In the genomic region with DNA sequence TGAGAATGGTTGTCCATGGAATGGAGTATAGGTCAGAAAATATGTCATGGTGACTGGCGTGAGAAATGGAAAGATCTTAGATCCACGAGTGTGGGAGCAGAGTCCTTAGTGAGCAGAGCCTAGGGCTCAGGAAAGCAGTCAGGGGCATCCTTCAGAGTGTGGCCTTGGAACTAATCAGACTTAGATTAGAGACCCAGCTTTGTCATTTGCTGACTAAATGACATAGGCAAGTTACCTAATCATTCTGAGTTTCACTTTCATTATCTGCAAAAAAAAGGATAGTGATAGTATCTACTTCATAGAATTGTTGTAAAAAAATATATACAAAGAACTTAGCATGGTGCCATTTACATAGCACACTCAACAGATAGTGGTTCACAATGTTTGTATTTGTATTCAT, we compare ENCODE assay signal across 28 cellular contexts. TPM values are rescaled to one million over a fixed set of nuclear protein-coding genes. Genes with fewer than 3 reads are reported as not detected.
A peak's percentile ranks its signal among the peaks of the same experiment; 100 is the strongest.
DNase-seq lines count a peak whose midpoint lies in the region; ATAC-seq, FAIRE-seq and TF ChIP-seq lines count a peak whose summit lies in the region.
"Had no signal": no experiment of that assay in that cellular context is flagged by ENCODE, and none has a peak within 500 bp of the region (broad histone marks: within the 10 kb centered on the region; RNA-seq: fewer than 3 reads in every experiment).

No MANE protein-coding gene starts in this region.

- POLR2A ChIA-PET in A549 (lab: Yijun Ruan, JAX) = no interaction called here
- POLR2A ChIA-PET in IMR-90 (lab: Charles Lee; ENCODE audit: unreplicated experiment) = no interaction called here
- POLR2A ChIA-PET in Panc1 (lab: Charles Lee) = no interaction called here

- H3K4me1 ChIP-seq in A549 = no peaks in the 10 kb centered on the region
- H3K4me1 ChIP-seq in IMR-90 (ENCODE audit: control insufficient read depth, insufficient read depth, low read length) = no peaks in the 10 kb centered on the region
- H3K4me1 ChIP-seq in Panc1 (ENCODE audit: control insufficient read depth, insufficient read depth, low read length) = no peaks in the 10 kb centered on the region
- H3K4me1 ChIP-seq: BLaER1, SJCRH30 had no signal

- 0 out of 3 replicates have a peak overlapping the region, but pooled peaks have one; percentile 29 for H3K4me2 ChIP-seq in A549
- H3K4me2 ChIP-seq in IMR-90 (ENCODE audit: low read depth, low read length) = peak overlapping the region; percentile 67; the same call in 1 of the 2 replicates
- H3K4me2 ChIP-seq: BLaER1, KMS-11 had no signal

- H3K27ac ChIP-seq in A549 (no peak overlapping the region), IMR-90 (ENCODE audit: insufficient read depth, low read length) (no peak overlapping the region), Panc1 (ENCODE audit: low read length) (peak overlapping the region; percentile 3; the same call in 1 of the 2 replicates)
- H3K27ac ChIP-seq: BLaER1, KMS-11, SJCRH30 had no signal

- in situ Hi-C loops in IMR-90 (cut with MboI; ENCODE audit: low sequenced_read_pairs) = no loop called here
- in situ Hi-C loops in Panc1 (cut with HindIII; ENCODE audit: low pct_unique_long_range_greater_than_20kb, low sequenced_read_pairs) = no loop called here

- ATAC-seq in A549 (no peak), IMR-90 (ENCODE audit: low read depth) (no peak), Panc1 (no peak), HG03342 (IDR thresholded peaks at IDR 0.05; ENCODE audit: unreplicated experiment) (no peak), HG03175 (IDR thresholded peaks at IDR 0.05; ENCODE audit: unreplicated experiment) (no peak), GM18502 (IDR thresholded peaks at IDR 0.05; ENCODE audit: poor library complexity, unreplicated experiment) (no peak)
- ATAC-seq: SK-N-SH treated with all-trans-retinoic acid at 6 μM for 48 hours, T-helper 17 cell had no signal

- WGBS in A549 (ENCODE audit: missing lambda C conversion rate) = 55% methylated on average over 2 of the region's 2 CpGs
- WGBS in IMR-90 (ENCODE audit: extremely low coverage in 2 of 2, insufficient read length in 1 of 2), 2 experiments = no CpG with 5 or more reads among the region's 2 CpGs

- no peak overlapping the region for H2AK9ac ChIP-seq in IMR-90 (replicated peaks; ENCODE audit: low read depth, low read length, poor library complexity)

- TF ChIP-seq CTCF in A549 (IDR thresholded peaks at IDR 0.05) (no peak), IMR-90 (conservative IDR thresholded peaks at IDR 0.05; ENCODE audit: low read depth, low read length) (no peak), Panc1 (IDR thresholded peaks at IDR 0.05) (no peak)

- H3K9me3 ChIP-seq in A549 = no peaks in the 10 kb centered on the region
- no peaks in the 10 kb centered on the region for H3K9me3 ChIP-seq in IMR-90 (ENCODE audit: control insufficient read depth, insufficient read depth, low read length)
- H3K9me3 ChIP-seq in Panc1 (ENCODE audit: control insufficient read depth, insufficient read depth, low read depth, low read length) = no peaks in the 10 kb centered on the region
- H3K9me3 ChIP-seq: BLaER1, SJCRH30 had no signal

- no peak overlapping the region for H3K4me3 ChIP-seq in A549
- H3K4me3 ChIP-seq in IMR-90 (ENCODE audit: insufficient read depth, low read depth, low read length) = no peak overlapping the region
- H3K4me3 ChIP-seq in Panc1 (ENCODE audit: low read depth in 2 of 2, low read length in 2 of 2) = no peak overlapping the region
- H3K4me3 ChIP-seq: BLaER1, SJCRH30 had no signal

- H4K5ac ChIP-seq in IMR-90 (ENCODE audit: low read depth, low read length) = no peak overlapping the region

- H4K91ac ChIP-seq in IMR-90 (ENCODE audit: insufficient read depth, low read depth, low read length) = no peak overlapping the region

- H3K56ac ChIP-seq in IMR-90 (ENCODE audit: extremely low read depth, insufficient read depth, low read length) = no peak overlapping the region

- H2BK15ac ChIP-seq in IMR-90 (ENCODE audit: low read depth, low read length) = no peak overlapping the region

- no peak for DNase-seq in A549 (ENCODE audit: low read depth in 1 of 2, low spot score in 1 of 2)
- DNase-seq in IMR-90 = no peak
- DNase-seq in Panc1 (ENCODE audit: low read depth, low spot score) = no peak
- DNase-seq in fibroblast of peridontal ligament (ENCODE audit: extremely low read depth) = peak; percentile 17
- DNase-seq in NCI-H1694 treated with DMSO at 0.1 percent for 48 hours (lab: John Stamatoyannopoulos, UW) = no peak
- DNase-seq: 8988T, DMS53, EL, GDM1, H7, MV-4-11, NCI-H1105, NCI-H146, NCI-H2029, NCI-H446 treated with DMSO at 0.1 percent for 48 hours, NCI-H526 treated with DMSO at 0.1 percent for 48 hours, SJCRH30, T-helper 17 cell had no signal

- BruUV-seq in IMR-90 (replicated peaks; lab: Mats Ljungman, UMichigan) = no TSS peak
- no TSS peak for BruUV-seq in Panc1 (replicated peaks; lab: Mats Ljungman, UMichigan)

- dilution Hi-C loops in IMR-90 (cut with HindIII; ENCODE audit: low sequenced_read_pairs, unreplicated experiment) = no loop called here

- no peak overlapping the region for H2AK5ac ChIP-seq in IMR-90 (ENCODE audit: low read depth, low read length)

- H3K27me3 ChIP-seq in IMR-90 (ENCODE audit: control insufficient read depth, insufficient read depth, low read length) = no peaks in the 10 kb centered on the region
- H3K27me3 ChIP-seq in Panc1 (ENCODE audit: control insufficient read depth, insufficient read depth, low read length) = no peaks in the 10 kb centered on the region
- H3K27me3 ChIP-seq: BLaER1, SJCRH30 had no signal

- no peak overlapping the region for H3K18ac ChIP-seq in IMR-90 (ENCODE audit: low read depth, low read length)

- CTCF ChIA-PET in A549 (lab: Yijun Ruan, JAX) = no interaction called here
- CTCF ChIA-PET in IMR-90 (lab: Yijun Ruan, JAX) = no interaction called here
- CTCF ChIA-PET in Panc1 (lab: Charles Lee) = no interaction called here

- no peaks in the 10 kb centered on the region for H3K36me3 ChIP-seq in IMR-90 (ENCODE audit: control insufficient read depth, insufficient read depth, low read length)
- H3K36me3 ChIP-seq in Panc1 (ENCODE audit: control insufficient read depth, insufficient read depth, low read length) = no peaks in the 10 kb centered on the region
- H3K36me3 ChIP-seq: BLaER1, SJCRH30 had no signal

- H2BK20ac ChIP-seq in IMR-90 (ENCODE audit: low read depth, low read length) = no peak overlapping the region

- H2AFZ ChIP-seq in IMR-90 (replicated peaks; ENCODE audit: low read length, poor library complexity) = no peak overlapping the region

- no peaks in the 10 kb centered on the region for H3K9me1 ChIP-seq in IMR-90 (ENCODE audit: insufficient read depth, low read length)

- no peak overlapping the region for H2BK5ac ChIP-seq in IMR-90 (ENCODE audit: low read depth, low read length, poor library complexity, severe bottlenecking)

- TF ChIP-seq RAD21 in A549 (conservative IDR thresholded peaks at IDR 0.05 in 1 of 2, IDR thresholded peaks at IDR 0.05 in 1 of 2) (no peak), IMR-90 (IDR thresholded peaks at IDR 0.05; ENCODE audit: low read length) (no peak)

- TF ChIP-seq EP300 in A549 (IDR thresholded peaks at IDR 0.05) = no peak

- no peak overlapping the region for H3K4ac ChIP-seq in IMR-90 (ENCODE audit: low read depth, low read length)

- FAIRE-seq in A549 (lab: Jason Lieb, UNC) = no peak
- FAIRE-seq: D721Med, GM12891 had no signal

- no peak overlapping the region for H3K14ac ChIP-seq in IMR-90 (replicated peaks; ENCODE audit: low read depth, low read length)

- H4K8ac ChIP-seq in IMR-90 (ENCODE audit: low read depth in 2 of 2, low read length in 2 of 2) = no peak overlapping the region

- H3K23ac ChIP-seq in IMR-90 (ENCODE audit: low read depth, low read length) = no peak overlapping the region

- no peaks in the 10 kb centered on the region for H3K79me1 ChIP-seq in IMR-90 (ENCODE audit: low read depth in 1 of 2, low read length in 2 of 2)

- H2BK120ac ChIP-seq in IMR-90 (ENCODE audit: low read depth, low read length) = no peak overlapping the region

- TF ChIP-seq POLR2A in A549 (IDR thresholded peaks at IDR 0.05; ENCODE audit: low read length) = no peak
- TF ChIP-seq POLR2A in IMR-90 (IDR thresholded peaks at IDR 0.05; ENCODE audit: low read depth, low read length) = no peak

- H3K9ac ChIP-seq in IMR-90 (ENCODE audit: low read depth, low read length) = no peak overlapping the region
- H3K9ac ChIP-seq: BLaER1, KMS-11 had no signal

- intact Hi-C loops in IMR-90 (cut with micrococcal nuclease) (no loop called here), Panc1 (cut with micrococcal nuclease; ENCODE audit: unreplicated experiment) (no loop called here)

- H4K20me1 ChIP-seq in IMR-90 (ENCODE audit: insufficient read depth, low read length) = no peaks in the 10 kb centered on the region
- H4K20me1 ChIP-seq: BLaER1 had no signal

TF ChIP-seq in A549, 52 proteins besides CTCF, POLR2A, EP300 and RAD21 (continues in another document):
- no peak for TF ChIP-seq CEBPB (IDR thresholded peaks at IDR 0.05)
- TF ChIP-seq ZSCAN20 (CRISPR knock-in tag; IDR thresholded peaks at IDR 0.05) = no peak

TF ChIP-seq in IMR-90, 13 proteins besides CTCF, POLR2A, EP300 and RAD21 (continues in another document):
- TF ChIP-seq NFE2L2 (IDR thresholded peaks at IDR 0.05; ENCODE audit: low read depth, low read length) (no peak), RCOR1 (IDR thresholded peaks at IDR 0.05; ENCODE audit: insufficient replicate concordance, low read length) (no peak), MAZ (IDR thresholded peaks at IDR 0.05; ENCODE audit: borderline replicate concordance, low read depth, low read length) (no peak), BHLHE40 (IDR thresholded peaks at IDR 0.05; ENCODE audit: low read depth, low read length) (no peak), FOS (IDR thresholded peaks at IDR 0.05; ENCODE audit: low read depth, low read length) (no peak), CHD1 (IDR thresholded peaks at IDR 0.05; ENCODE audit: low read depth, low read length) (no peak), MXI1 (IDR thresholded peaks at IDR 0.05; ENCODE audit: borderline replicate concordance, low read depth, low read length) (no peak)

RNA-seq across cellular contexts. Expression of gene SLIT3, which starts 24.3 kb away (rescaled TPM):
- polyA plus RNA-seq in A549 (2011; rRNA removed) = 12.7 and 22.7 TPM in 2 replicates
- 42.0 and 46.9 TPM in 2 replicates for polyA plus RNA-seq in A549 (2012; cell fraction: cytosol; rRNA removed)
- 77.7 and 91.2 TPM in 2 replicates for polyA plus RNA-seq in A549 (2012; cell fraction: nucleus; rRNA removed)
- polyA plus RNA-seq in A549 (2017; fragmentation: RNase III; extraction: RNeasy Plus Mini Kit Qiagen cat#74134 plus additional on column Dnase treatment) = 18.3 to 22.9 TPM (median 21.2 TPM) in 3 replicates
- 55.8 and 61.8 TPM in 2 replicates for polyA minus RNA-seq in A549 (2011; rRNA and poly(A)+ RNA removed)
- 0.18 and 0.28 TPM in 2 replicates for total RNA-seq in IMR-90 (2012; rRNA removed)
- 0.50 and 0.70 TPM in 2 replicates for polyA plus RNA-seq in IMR-90 (2012; rRNA removed)
- 0.38 and 1.5 TPM in 2 replicates for polyA plus RNA-seq in IMR-90 (2012; cell fraction: cytosol; rRNA removed)
- polyA plus RNA-seq in IMR-90 (2012; cell fraction: nucleus; rRNA removed; ENCODE audit: low replicate concordance) = 0.21 and 0.33 TPM in 2 replicates
- total RNA-seq in Panc1 (2021; ENCODE audit: unreplicated experiment) = 26.4 TPM
- polyA plus RNA-seq in Panc1 (2012; ENCODE audit: insufficient read length) = 30.5 TPM
- total RNA-seq: CD4-positive, CD25-positive, alpha-beta regulatory T cell; T-helper 17 cell had no signal
- polyA plus RNA-seq: CD4-positive, CD25-positive, alpha-beta regulatory T cell; IgD-negative memory B cell had no signal

Comparison
In these comparisons a context has a peak if more than half of its experiments do, and no peak if none do; other contexts are left out.
1. RNA of gene SLIT3, which starts 24.3 kb away (total RNA-seq): 26.4 TPM in Panc1 (single experiment); 0.18 to 0.28 TPM in IMR-90; every median in the first group is over 10 times any median in the second.